In genomic region chr12:120228291-120229070, GRCh38 we compare ENCODE assay signal across 8 cellular contexts. TPM values are rescaled to one million over a fixed set of nuclear protein-coding genes. Genes with fewer than 3 reads are reported as not detected.
DNase-seq lines count a peak whose midpoint lies in the region; ATAC-seq and TF ChIP-seq lines count a peak whose summit lies in the region.

No MANE protein-coding gene starts in this region.

- H3K4me1 ChIP-seq in left lung = peaks cover 62 to 100% of the 10 kb centered on the region in 2 donors

- H3K27me3 Mint-ChIP-seq in dendritic cell treated with granulocyte-macrophage colony-stimulating factor and Interleukin-4, amounts not matched to agents 40 ng/mL and 50 ng/mL, for 4 days = no peaks in the 10 kb centered on the region

- intact Hi-C loops in dendritic cell treated with granulocyte-macrophage colony-stimulating factor and Interleukin-4, amounts not matched to agents 40 ng/mL and 50 ng/mL, for 4 days (cut with micrococcal nuclease) = loop anchor here (1.0 kb wide), 2 partner anchors 37 to 63 kb away; partner anchors contain the start of genes PXN and RNU4-2
- intact Hi-C loops in left lung (cut with DNase I) = loop anchor here (5.0 kb wide), 1 partner anchor 39 kb away; the partner anchor contains the start of gene PXN (in 2 of the 2)

- peak; percentile 51 to 93 for DNase-seq in NCI-H526 (lab: John Stamatoyannopoulos, UW)
- DNase-seq in activated CD4-positive, alpha-beta T cell treated with anti-CD3 and anti-CD28 coated beads, Interleukin-2, amount 50 U/mL, for 24 hours (ENCODE audit: low read depth in 1 of 2, low spot score in 1 of 2) = peak; percentile 73 to 88
- peak; percentile 89 to 94 for DNase-seq in left lung
- peak; percentile 91 to 92 for DNase-seq in stimulated activated CD4-positive, alpha-beta T cell treated with anti-CD3 and anti-CD28 coated beads, Interleukin-2, amount 100 ng/mL, for 48 hours

- TF ChIP-seq CTCF in 22Rv1 (IDR thresholded peaks at IDR 0.05) = peak; percentile 98
- TF ChIP-seq CTCF in left lung (IDR thresholded peaks at IDR 0.05) = peak; percentile 78 to 96

- peaks cover 0 to 9% of the 10 kb centered on the region in 2 donors for H3K36me3 ChIP-seq in left lung

- H3K9me3 Mint-ChIP-seq in dendritic cell treated with granulocyte-macrophage colony-stimulating factor and Interleukin-4, amounts not matched to agents 40 ng/mL and 50 ng/mL, for 4 days = no peaks in the 10 kb centered on the region

- no peaks in the 10 kb centered on the region for H3K9me3 ChIP-seq in left lung

- peak overlapping the region; percentile 34 for H3K4me3 Mint-ChIP-seq in dendritic cell treated with granulocyte-macrophage colony-stimulating factor and Interleukin-4, amounts not matched to agents 40 ng/mL and 50 ng/mL, for 4 days

- peaks cover 34% of the 10 kb centered on the region for H3K36me3 Mint-ChIP-seq in dendritic cell treated with granulocyte-macrophage colony-stimulating factor and Interleukin-4, amounts not matched to agents 40 ng/mL and 50 ng/mL, for 4 days (ENCODE audit: low read depth)

- peak overlapping the region; percentile 84 for H3K27ac Mint-ChIP-seq in dendritic cell treated with granulocyte-macrophage colony-stimulating factor and Interleukin-4, amounts not matched to agents 40 ng/mL and 50 ng/mL, for 4 days

- H3K4me3 ChIP-seq in left lung = peak overlapping the region in 1 of 2 donors; percentile 21

- ATAC-seq in GM18861 (IDR thresholded peaks at IDR 0.05; ENCODE audit: unreplicated experiment) = peak; percentile 59
- ATAC-seq in HG03432 (IDR thresholded peaks at IDR 0.05; ENCODE audit: unreplicated experiment) = peak; percentile 71
- peak; percentile 63 for ATAC-seq in left lung

- H3K27me3 ChIP-seq in left lung = no peaks in the 10 kb centered on the region

- H3K27ac ChIP-seq in 22Rv1 (peak overlapping the region; percentile 91), left lung (peak overlapping the region; percentile 28 to 91)

- peaks cover 100% of the 10 kb centered on the region for H3K4me1 Mint-ChIP-seq in dendritic cell treated with granulocyte-macrophage colony-stimulating factor and Interleukin-4, amounts not matched to agents 40 ng/mL and 50 ng/mL, for 4 days (ENCODE audit: low read depth)

RNA-seq across cellular contexts. Expression of gene RPLP0, which starts 27.6 kb away (rescaled TPM):
- 1,000 to 10,000 TPM; 1,565 to 1,940 TPM for total RNA-seq in left lung

RNA-seq across cellular contexts. Expression of gene GCN1, which starts 34.0 kb away (rescaled TPM):
- total RNA-seq in left lung = 10 to 100 TPM; 69.2 to 89.4 TPM

RNA-seq across cellular contexts. Expression of gene PXN, which starts 37.0 kb away (rescaled TPM):
- total RNA-seq in left lung = 100 to 1,000 TPM in 1 of 2 donors, 10 to 100 TPM in 1; 90.7 to 111 TPM
